Comparison of ENCODE assay signal across 17 cellular contexts in genomic region chr18:58624011-58624410, GRCh38. TPM values are rescaled to one million over a fixed set of nuclear protein-coding genes. Genes with fewer than 3 reads are reported as not detected.
DNase-seq lines count a peak whose midpoint lies in the region; ATAC-seq, FAIRE-seq and TF ChIP-seq lines count a peak whose summit lies in the region.
"Had no signal": no experiment of that assay in that cellular context is flagged by ENCODE, and none has a peak within 500 bp of the region (broad histone marks: within the 10 kb centered on the region; RNA-seq: fewer than 3 reads in every experiment).

No MANE protein-coding gene starts in this region.

- H3K79me1 ChIP-seq in neuronal stem cell (ENCODE audit: low read depth, low read length): no peaks in the 10 kb centered on the region

- H2BK5ac ChIP-seq in neuronal stem cell (ENCODE audit: low read length): no peak overlapping the region

- H2BK120ac ChIP-seq in neuronal stem cell (ENCODE audit: low read depth, low read length): no peak overlapping the region

- no peak overlapping the region for H3K4ac ChIP-seq in neuronal stem cell (ENCODE audit: low read length)

- ATAC-seq in left ventricle myocardium superior: peak; percentile 67

- H3K4me3 ChIP-seq in KMS-11 (IDR thresholded peaks at IDR 0.05; ENCODE audit: insufficient read depth, low read depth, low read length): no peak overlapping the region
- no peak overlapping the region for H3K4me3 ChIP-seq in choroid plexus epithelial cell (ENCODE audit: low read depth, low read length)
- H3K4me3 ChIP-seq in neuronal stem cell (ENCODE audit: low read length in 2 of 2): no peak overlapping the region

- no peaks in the 10 kb centered on the region for H3K27me3 ChIP-seq in KMS-11 (ENCODE audit: insufficient read depth, low read depth)
- no peaks in the 10 kb centered on the region for H3K27me3 ChIP-seq in neuronal stem cell (ENCODE audit: control insufficient read depth in 3 of 3, insufficient read depth in 3 of 3, low read depth in 1 of 3, low read length in 3 of 3)
- H3K27me3 ChIP-seq: BE2C had no signal

- intact Hi-C loops in left ventricle myocardium superior (cut with micrococcal nuclease): no loop called here

- H3K14ac ChIP-seq in neuronal stem cell (ENCODE audit: low read length): no peak overlapping the region

- no CpG with 5 or more reads among the region's 6 CpGs for WGBS in neuronal stem cell (ENCODE audit: extremely low coverage in 2 of 2, insufficient read length in 2 of 2, insufficient replicate concordance in 1 of 2), 2 donors

- H3K4me2 ChIP-seq in KMS-11: 0 out of 2 replicates have a peak overlapping the region, but pooled peaks have one; percentile 2
- no peak overlapping the region for H3K4me2 ChIP-seq in neuronal stem cell (ENCODE audit: insufficient read depth, low read length, poor library complexity, severe bottlenecking)

- no peak overlapping the region for H2BK15ac ChIP-seq in neuronal stem cell (ENCODE audit: low read length)

- DNase-seq in choroid plexus epithelial cell (ENCODE audit: low read depth) (peak; percentile 75), left ventricle myocardium superior (no peak), renal cortical epithelial cell (ENCODE audit: low read depth) (peak; percentile 16), GM19239 (ENCODE audit: insufficient read length, low spot score) (no peak), neuronal stem cell (ENCODE audit: low spot score) (no peak)
- no peak for DNase-seq in activated effector memory CD4-positive, alpha-beta T cell treated with anti-CD3 and anti-CD28 coated beads, Interleukin-2, amount 50 U/mL, for 16 hours
- DNase-seq: BE2C; CD4-positive, alpha-beta memory T cell; H9; NCI-H1417; NCI-H2029; NCI-H2171 treated with DMSO at 0.1 percent for 48 hours; NCI-H524 had no signal

- H4K8ac ChIP-seq in neuronal stem cell (ENCODE audit: low read depth, low read length): no peak overlapping the region

- no peak overlapping the region for H3K9ac ChIP-seq in KMS-11
- no peak overlapping the region for H3K9ac ChIP-seq in neuronal stem cell (ENCODE audit: low read depth, low read length, poor library complexity)

- no peak overlapping the region for H3K18ac ChIP-seq in neuronal stem cell (ENCODE audit: low read length)

- H2AK5ac ChIP-seq in neuronal stem cell (ENCODE audit: low read depth, low read length): no peak overlapping the region

- H3K79me2 ChIP-seq in KMS-11 (ENCODE audit: insufficient read depth, low read depth): peaks cover 41% of the 10 kb centered on the region

- no peak overlapping the region for H4K91ac ChIP-seq in neuronal stem cell (ENCODE audit: low read depth, low read length, poor library complexity)

- no peak overlapping the region for H3K27ac ChIP-seq in KMS-11
- H3K27ac ChIP-seq in neuronal stem cell (replicated peaks; ENCODE audit: low read length): no peak overlapping the region

- TF ChIP-seq CTCF in KMS-11 (conservative IDR thresholded peaks at IDR 0.05; ENCODE audit: low read depth, low read length) (no peak), choroid plexus epithelial cell (conservative IDR thresholded peaks at IDR 0.05; ENCODE audit: low read depth, low read length) (no peak)

- H3K36me3 ChIP-seq in KMS-11 (ENCODE audit: insufficient read depth): no peaks in the 10 kb centered on the region
- no peaks in the 10 kb centered on the region for H3K36me3 ChIP-seq in neuronal stem cell (replicated peaks in 1 of 2; ENCODE audit: control insufficient read depth in 2 of 2, insufficient read depth in 2 of 2, low read length in 2 of 2)
- H3K36me3 ChIP-seq: BE2C had no signal

- no peaks in the 10 kb centered on the region for H4K20me1 ChIP-seq in KMS-11 (ENCODE audit: insufficient read depth)

- no peak for FAIRE-seq in GM19239 (lab: Jason Lieb, UNC)
- FAIRE-seq: RCC 7860 had no signal

- H2AFZ ChIP-seq in KMS-11 (ENCODE audit: low read depth) (no peak overlapping the region), neuronal stem cell (ENCODE audit: low read length) (no peak overlapping the region)

- H2BK12ac ChIP-seq in neuronal stem cell (ENCODE audit: low read length): no peak overlapping the region

- H3K23ac ChIP-seq in neuronal stem cell (ENCODE audit: low read depth, low read length, poor library complexity): no peak overlapping the region

- H3K9me3 ChIP-seq in neuronal stem cell (replicated peaks in 1 of 2; ENCODE audit: control insufficient read depth in 2 of 2, insufficient read depth in 1 of 2, low read depth in 1 of 2, low read length in 2 of 2): no peaks in the 10 kb centered on the region
- H3K9me3 ChIP-seq: BE2C had no signal

- H3K4me1 ChIP-seq in KMS-11 (ENCODE audit: low read depth, poor library complexity, severe bottlenecking) (peaks cover 25% of the 10 kb centered on the region), neuronal stem cell (ENCODE audit: control insufficient read depth in 2 of 2, insufficient read depth in 1 of 2, low read depth in 1 of 2, low read length in 2 of 2) (peaks cover 4 to 5% of the 10 kb centered on the region in 2 donors)
- H3K4me1 ChIP-seq: BE2C had no signal

RNA-seq across cellular contexts. Expression of gene ALPK2, which starts 4.9 kb away (rescaled TPM):
- total RNA-seq in left ventricle myocardium superior (257 TPM), renal cortical epithelial cell (34.8 and 124 TPM in 2 replicates)
- polyA plus RNA-seq in neuronal stem cell (2013, experiment 1 of 2): 0.28 TPM
- 0.21 TPM for polyA plus RNA-seq in neuronal stem cell (2013, experiment 2 of 2)
- total RNA-seq: HT-29 had no signal
- polyA plus RNA-seq: IgD-negative memory B cell had no signal

RNA-seq across cellular contexts. Expression of gene MALT1, which starts 47.3 kb away (rescaled TPM):
- total RNA-seq in left ventricle myocardium superior (11.8 TPM), renal cortical epithelial cell (251 and 297 TPM in 2 replicates)
- 12.1 TPM for polyA plus RNA-seq in neuronal stem cell (2013, experiment 1 of 2)
- 12.2 TPM for polyA plus RNA-seq in neuronal stem cell (2013, experiment 2 of 2)

Comparison
In these comparisons a context has a peak if more than half of its experiments do, and no peak if none do; other contexts are left out.
1. DNase-seq: peak in choroid plexus epithelial cell (single experiment) and renal cortical epithelial cell (single experiment); none in left ventricle myocardium superior (single experiment), activated effector memory CD4-positive, alpha-beta T cell treated with anti-CD3 and anti-CD28 coated beads, Interleukin-2, amount 50 U/mL, for 16 hours (single experiment), GM19239 (single experiment) and neuronal stem cell (single experiment).
2. RNA of gene MALT1, which starts 47.3 kb away (total RNA-seq): 251 to 297 TPM in renal cortical epithelial cell; 11.8 TPM in left ventricle myocardium superior (single experiment); every median in the first group is over 10 times any median in the second.